ENCODE assay signal across 11 cellular contexts in genomic region chr6:154773610-154774089, GRCh38. TPM values are rescaled to one million over a fixed set of nuclear protein-coding genes. Genes with fewer than 3 reads are reported as not detected.
A peak's percentile ranks its signal among the peaks of the same experiment; 100 is the strongest.
DNase-seq lines count a peak whose midpoint lies in the region; ATAC-seq and TF ChIP-seq lines count a peak whose summit lies in the region.
"Had no signal": no experiment of that assay in that cellular context is flagged by ENCODE, and none has a peak within 500 bp of the region (broad histone marks: within the 10 kb centered on the region; RNA-seq: fewer than 3 reads in every experiment).

No MANE protein-coding gene starts in this region.

- peak; percentile 97 for ATAC-seq in GM18511 (IDR thresholded peaks at IDR 0.05; ENCODE audit: unreplicated experiment)
- ATAC-seq in GM19452 (IDR thresholded peaks at IDR 0.05; ENCODE audit: unreplicated experiment): peak; percentile 94
- ATAC-seq in HG02970 (IDR thresholded peaks at IDR 0.05; ENCODE audit: low FRiP score, unreplicated experiment): peak; percentile 86

- H3K4me3 ChIP-seq in mammary epithelial cell (replicated peaks in 1 of 3; ENCODE audit: insufficient read depth in 1 of 3, low read depth in 2 of 3, low read length in 3 of 3): no peak overlapping the region
- H3K4me3 ChIP-seq: pancreas had no signal

- no peaks in the 10 kb centered on the region for H3K27me3 ChIP-seq in mammary epithelial cell (ENCODE audit: insufficient read depth, low read length)
- H3K27me3 ChIP-seq: pancreas had no signal

- no TSS peak for BruUV-seq in mammary epithelial cell (replicated peaks; lab: Mats Ljungman, UMichigan)

- no peaks in the 10 kb centered on the region for H3K9me3 Mint-ChIP-seq in activated CD4-positive, alpha-beta memory T cell treated with anti-CD3 and anti-CD28 coated beads, Interleukin-2, amount 10 ng/mL, durations not matched to agents 7 days and 5 days
- H3K9me3 Mint-ChIP-seq: T-cell had no signal

- H3K36me3 ChIP-seq in mammary epithelial cell (ENCODE audit: insufficient read depth, low read length): peaks cover 10% of the 10 kb centered on the region
- H3K36me3 ChIP-seq: pancreas had no signal

- POLR2A ChIA-PET in activated CD4-positive, alpha-beta memory T cell treated with anti-CD3 and anti-CD28 coated beads, Interleukin-2, amount 10 ng/mL, durations not matched to agents 7 days and 5 days (lab: Charles Lee): interaction anchor here (0.5 to 0.9 kb wide), 3 partner anchors 19 to 564 kb away, joined by 3 to 4 read pairs (median 3); no protein-coding TSS in a partner anchor

- H3K27ac Mint-ChIP-seq in activated CD4-positive, alpha-beta memory T cell treated with anti-CD3 and anti-CD28 coated beads, Interleukin-2, amount 10 ng/mL, durations not matched to agents 7 days and 5 days: peak overlapping the region; percentile 59

- H3K9me3 ChIP-seq in mammary epithelial cell (replicated peaks; ENCODE audit: insufficient read depth, low read length): no peaks in the 10 kb centered on the region
- H3K9me3 ChIP-seq: pancreas had no signal

- intact Hi-C loops in mammary epithelial cell (cut with micrococcal nuclease): no loop called here

- WGBS in mammary epithelial cell (ENCODE audit: low coverage, missing lambda C conversion rate): 99% methylated on average over 4 of the region's 4 CpGs

- peaks cover 90% of the 10 kb centered on the region for H3K79me2 ChIP-seq in mammary epithelial cell (ENCODE audit: insufficient read depth, low read length)

- in situ Hi-C loops in mammary epithelial cell (cut with MboI; ENCODE audit: low sequenced_read_pairs in 2 of 2): no loop called here

- H3K27ac ChIP-seq in mammary epithelial cell (ENCODE audit: insufficient read depth, low read depth, low read length): no peak overlapping the region
- H3K27ac ChIP-seq: pancreas had no signal

- H3K9ac ChIP-seq in mammary epithelial cell (ENCODE audit: insufficient read depth, low read length): no peak overlapping the region

- no peaks in the 10 kb centered on the region for H3K4me1 ChIP-seq in mammary epithelial cell (ENCODE audit: insufficient read depth, low read length)

- CTCF ChIA-PET in activated CD4-positive, alpha-beta memory T cell treated with anti-CD3 and anti-CD28 coated beads, Interleukin-2, amount 10 ng/mL, durations not matched to agents 7 days and 5 days (lab: Charles Lee): no interaction called here
- CTCF ChIA-PET in mammary epithelial cell (lab: Charles Lee; ENCODE audit: low non-redundant PET): no interaction called here

- no peak for DNase-seq in activated CD4-positive, alpha-beta memory T cell treated with anti-CD3 and anti-CD28 coated beads, Interleukin-2, amount 10 ng/mL, durations not matched to agents 7 days and 5 days
- DNase-seq in kidney glomerular epithelial cell (lab: John Stamatoyannopoulos, UW): no peak
- no peak for DNase-seq in NCI-H2171 (lab: John Stamatoyannopoulos, UW)
- DNase-seq in mammary epithelial cell: no peak
- no peak for DNase-seq in SW 1271 (lab: John Stamatoyannopoulos, UW)
- DNase-seq: NCI-H524, pancreas, T-cell had no signal

- no peak for TF ChIP-seq CTCF in mammary epithelial cell (conservative IDR thresholded peaks at IDR 0.05 in 1 of 2, IDR thresholded peaks at IDR 0.05 in 1 of 2; ENCODE audit: extremely low read depth in 1 of 2, insufficient read depth in 1 of 2, low read depth in 1 of 2, low read length in 2 of 2)

- H4K20me1 ChIP-seq in mammary epithelial cell (ENCODE audit: insufficient read depth, low read length): peaks cover 7% of the 10 kb centered on the region

- no peak overlapping the region for H2AFZ ChIP-seq in mammary epithelial cell (ENCODE audit: low read depth, low read length)

- H3K4me3 Mint-ChIP-seq in activated CD4-positive, alpha-beta memory T cell treated with anti-CD3 and anti-CD28 coated beads, Interleukin-2, amount 10 ng/mL, durations not matched to agents 7 days and 5 days: peak overlapping the region; percentile 22
- H3K4me3 Mint-ChIP-seq: T-cell had no signal

- peaks cover 25% of the 10 kb centered on the region for H3K4me1 Mint-ChIP-seq in activated CD4-positive, alpha-beta memory T cell treated with anti-CD3 and anti-CD28 coated beads, Interleukin-2, amount 10 ng/mL, durations not matched to agents 7 days and 5 days

- H3K4me2 ChIP-seq in mammary epithelial cell (ENCODE audit: insufficient read depth, low read depth, low read length): no peak overlapping the region

- dilution Hi-C loops in mammary epithelial cell (cut with HindIII; ENCODE audit: low sequenced_read_pairs): no loop called here

- no peaks in the 10 kb centered on the region for H3K27me3 Mint-ChIP-seq in activated CD4-positive, alpha-beta memory T cell treated with anti-CD3 and anti-CD28 coated beads, Interleukin-2, amount 10 ng/mL, durations not matched to agents 7 days and 5 days
- H3K27me3 Mint-ChIP-seq: T-cell had no signal

- H3K36me3 Mint-ChIP-seq in activated CD4-positive, alpha-beta memory T cell treated with anti-CD3 and anti-CD28 coated beads, Interleukin-2, amount 10 ng/mL, durations not matched to agents 7 days and 5 days (ENCODE audit: low read depth): peaks cover 35% of the 10 kb centered on the region

RNA-seq across cellular contexts. Expression of gene SCAF8, which starts 40.4 kb away (rescaled TPM):
- total RNA-seq in activated CD4-positive, alpha-beta memory T cell treated with anti-CD3 and anti-CD28 coated beads, Interleukin-2, amount 10 ng/mL, durations not matched to agents 7 days and 5 days: 10 to 100 TPM; 38.3 to 39.7 TPM
- 10 to 100 TPM; 31.8 to 36.9 TPM for total RNA-seq in mammary epithelial cell
- 15.5 TPM for polyA plus RNA-seq in mammary epithelial cell
- 32.6 TPM for polyA minus RNA-seq in mammary epithelial cell
